1 cellular context compared by ENCODE assay signal in the genomic region with DNA sequence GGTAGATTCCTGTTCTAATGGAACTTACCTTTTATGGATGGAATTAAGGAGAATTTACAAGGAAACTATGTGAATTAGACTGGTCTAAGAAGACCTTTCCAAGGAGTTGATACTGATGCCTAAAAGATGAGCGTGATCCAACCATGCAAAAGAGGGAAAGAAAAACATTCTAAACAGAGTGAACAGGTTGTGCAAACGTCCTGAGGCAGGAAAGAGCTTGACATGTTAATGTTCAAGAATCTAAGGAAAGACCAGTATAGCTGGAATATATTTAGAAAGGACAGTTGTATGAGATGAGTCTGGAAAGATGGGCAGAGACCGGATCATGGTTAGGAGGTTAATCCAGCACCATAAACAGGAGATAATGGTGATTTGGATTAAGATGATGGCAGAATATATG.
TF ChIP-seq lines count a peak whose summit lies in the region.

No MANE protein-coding gene starts in this region.

TF ChIP-seq in HepG2, 621 proteins besides CTCF, POLR2A, EP300 and RAD21:
- TF ChIP-seq PPARG (CRISPR knock-in tag; conservative IDR thresholded peaks at IDR 0.05) (no peak), RARA (CRISPR knock-in tag; IDR thresholded peaks at IDR 0.05) (no peak), KDM1A (CRISPR knock-in tag; IDR thresholded peaks at IDR 0.05) (no peak), ZNF543 (CRISPR knock-in tag; IDR thresholded peaks at IDR 0.05) (no peak), ZNF564 (CRISPR knock-in tag; IDR thresholded peaks at IDR 0.05) (no peak)
- TF ChIP-seq, protein P1, sequence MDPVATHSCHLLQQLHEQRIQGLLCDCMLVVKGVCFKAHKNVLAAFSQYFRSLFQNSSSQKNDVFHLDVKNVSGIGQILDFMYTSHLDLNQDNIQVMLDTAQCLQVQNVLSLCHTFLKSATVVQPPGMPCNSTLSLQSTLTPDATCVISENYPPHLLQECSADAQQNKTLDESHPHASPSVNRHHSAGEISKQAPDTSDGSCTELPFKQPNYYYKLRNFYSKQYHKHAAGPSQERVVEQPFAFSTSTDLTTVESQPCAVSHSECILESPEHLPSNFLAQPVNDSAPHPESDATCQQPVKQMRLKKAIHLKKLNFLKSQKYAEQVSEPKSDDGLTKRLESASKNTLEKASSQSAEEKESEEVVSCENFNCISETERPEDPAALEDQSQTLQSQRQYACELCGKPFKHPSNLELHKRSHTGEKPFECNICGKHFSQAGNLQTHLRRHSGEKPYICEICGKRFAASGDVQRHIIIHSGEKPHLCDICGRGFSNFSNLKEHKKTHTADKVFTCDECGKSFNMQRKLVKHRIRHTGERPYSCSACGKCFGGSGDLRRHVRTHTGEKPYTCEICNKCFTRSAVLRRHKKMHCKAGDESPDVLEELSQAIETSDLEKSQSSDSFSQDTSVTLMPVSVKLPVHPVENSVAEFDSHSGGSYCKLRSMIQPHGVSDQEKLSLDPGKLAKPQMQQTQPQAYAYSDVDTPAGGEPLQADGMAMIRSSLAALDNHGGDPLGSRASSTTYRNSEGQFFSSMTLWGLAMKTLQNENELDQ (CRISPR knock-in tag; IDR thresholded peaks at IDR 0.05; ENCODE audit: borderline replicate concordance): no peak
- TF ChIP-seq, protein P2, sequence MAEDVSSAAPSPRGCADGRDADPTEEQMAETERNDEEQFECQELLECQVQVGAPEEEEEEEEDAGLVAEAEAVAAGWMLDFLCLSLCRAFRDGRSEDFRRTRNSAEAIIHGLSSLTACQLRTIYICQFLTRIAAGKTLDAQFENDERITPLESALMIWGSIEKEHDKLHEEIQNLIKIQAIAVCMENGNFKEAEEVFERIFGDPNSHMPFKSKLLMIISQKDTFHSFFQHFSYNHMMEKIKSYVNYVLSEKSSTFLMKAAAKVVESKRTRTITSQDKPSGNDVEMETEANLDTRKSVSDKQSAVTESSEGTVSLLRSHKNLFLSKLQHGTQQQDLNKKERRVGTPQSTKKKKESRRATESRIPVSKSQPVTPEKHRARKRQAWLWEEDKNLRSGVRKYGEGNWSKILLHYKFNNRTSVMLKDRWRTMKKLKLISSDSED (CRISPR knock-in tag; IDR thresholded peaks at IDR 0.05): no peak
- TF ChIP-seq, protein P3, sequence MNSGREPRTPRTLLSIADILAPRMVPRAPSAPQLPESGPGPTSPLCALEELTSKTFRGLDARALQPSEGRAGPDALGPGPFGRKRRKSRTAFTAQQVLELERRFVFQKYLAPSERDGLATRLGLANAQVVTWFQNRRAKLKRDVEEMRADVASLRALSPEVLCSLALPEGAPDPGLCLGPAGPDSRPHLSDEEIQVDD (CRISPR knock-in tag; IDR thresholded peaks at IDR 0.05; ENCODE audit: borderline replicate concordance): no peak
